Comparison of ENCODE assay signal across 19 cellular contexts in genomic region chr4:84939111-84939510, GRCh38. TPM values are rescaled to one million over a fixed set of nuclear protein-coding genes. Genes with fewer than 3 reads are reported as not detected.
DNase-seq lines count a peak whose midpoint lies in the region; ATAC-seq and TF ChIP-seq lines count a peak whose summit lies in the region.
"Had no signal": no experiment of that assay in that cellular context is flagged by ENCODE, and none has a peak within 500 bp of the region (broad histone marks: within the 10 kb centered on the region; RNA-seq: fewer than 3 reads in every experiment).

No MANE protein-coding gene starts in this region.

- no peak overlapping the region for H3K4me3 ChIP-seq in heart right ventricle
- H3K4me3 ChIP-seq in right cardiac atrium (ENCODE audit: low read length): no peak overlapping the region
- H3K4me3 ChIP-seq in neural progenitor cell: no peak overlapping the region
- H3K4me3 ChIP-seq in adrenal gland: no peak overlapping the region
- H3K4me3 ChIP-seq: pancreas, spleen had no signal

- H3K27me3 ChIP-seq in heart right ventricle: no peaks in the 10 kb centered on the region
- H3K27me3 ChIP-seq in right cardiac atrium (ENCODE audit: control insufficient read depth, insufficient read depth): no peaks in the 10 kb centered on the region
- no peaks in the 10 kb centered on the region for H3K27me3 ChIP-seq in neural progenitor cell
- H3K27me3 ChIP-seq in adrenal gland: no peaks in the 10 kb centered on the region
- H3K27me3 ChIP-seq: pancreas, spleen had no signal

- DNase-seq in heart right ventricle: no peak
- DNase-seq in right cardiac atrium: no peak
- DNase-seq in caudate nucleus (lab: John Stamatoyannopoulos, UW): peak in 1 of 61 donors; percentile 49
- no peak for DNase-seq in mesothelial cell of epicardium (ENCODE audit: low spot score in 2 of 2, unreplicated experiment in 2 of 2)
- DNase-seq in T-helper 9 cell: no peak
- DNase-seq in neural progenitor cell (ENCODE audit: low spot score): no peak
- no peak for DNase-seq in adrenal gland
- DNase-seq: 8988T; activated CD4-positive, alpha-beta T cell treated with anti-CD3 and anti-CD28 coated beads for 48 hours; activated CD8-positive, alpha-beta memory T cell treated with anti-CD3 and anti-CD28 coated beads, Interleukin-2, amount 50 U/mL, for 4 hours; DMS53; effector CD8-positive, alpha-beta T cell; Kasumi-1; left colon; pancreas; spleen had no signal

- TF ChIP-seq CTCF in heart right ventricle (IDR thresholded peaks at IDR 0.05) (no peak), mesothelial cell of epicardium (IDR thresholded peaks at IDR 0.05; ENCODE audit: unreplicated experiment) (no peak), neural progenitor cell (IDR thresholded peaks at IDR 0.05) (no peak), adrenal gland (IDR thresholded peaks at IDR 0.05) (no peak)

- no peak for TF ChIP-seq POLR2A in adrenal gland (IDR thresholded peaks at IDR 0.05)

- H3K4me1 Mint-ChIP-seq in mesothelial cell of epicardium (peaks cover 22% of the 10 kb centered on the region), neural progenitor cell (peaks cover 6% of the 10 kb centered on the region)

- no peak overlapping the region for H3K4me2 ChIP-seq in neural progenitor cell

- H3K4me1 ChIP-seq in heart right ventricle (peaks cover 6 to 51% (median 35%) of the 10 kb centered on the region in 9 donors), right cardiac atrium (ENCODE audit: control insufficient read depth, insufficient read depth, low read length) (peaks cover 9% of the 10 kb centered on the region), neural progenitor cell (no peaks in the 10 kb centered on the region), adrenal gland (replicated peaks in 1 of 2) (peaks cover 9 to 32% of the 10 kb centered on the region in 2 donors)

- peaks cover 100% of the 10 kb centered on the region for H3K79me2 ChIP-seq in neural progenitor cell (ENCODE audit: low read depth)

- no peak overlapping the region for H3K9ac ChIP-seq in neural progenitor cell

- H3K9me3 Mint-ChIP-seq in mesothelial cell of epicardium (peaks cover 35% of the 10 kb centered on the region), neural progenitor cell (peaks cover 40% of the 10 kb centered on the region)

- no peak overlapping the region for H3K4me3 Mint-ChIP-seq in mesothelial cell of epicardium
- H3K4me3 Mint-ChIP-seq in neural progenitor cell: no peak overlapping the region
- H3K4me3 Mint-ChIP-seq: CD14-positive monocyte had no signal

- H3K36me3 Mint-ChIP-seq in mesothelial cell of epicardium (peaks cover 31% of the 10 kb centered on the region), neural progenitor cell (peaks cover 28% of the 10 kb centered on the region)

- no peak overlapping the region for H2AFZ ChIP-seq in neural progenitor cell (replicated peaks)

- no peaks in the 10 kb centered on the region for H4K20me1 ChIP-seq in neural progenitor cell (ENCODE audit: low read depth)

- H3F3A ChIP-seq in neural progenitor cell (ENCODE audit: low read depth): no peaks in the 10 kb centered on the region

- ATAC-seq in heart right ventricle: no peak
- ATAC-seq in right cardiac atrium: no peak
- no peak for ATAC-seq in GM21825 (IDR thresholded peaks at IDR 0.05; ENCODE audit: unreplicated experiment)
- ATAC-seq: HCT116, left colon had no signal

- intact Hi-C loops in heart right ventricle (cut with DNase I): no loop called here
- intact Hi-C loops in right cardiac atrium (cut with DNase I): no loop called here
- intact Hi-C loops in adrenal gland (cut with DNase I): no loop called here

- H3K9me3 ChIP-seq in heart right ventricle: peaks cover 0 to 35% (median 15%) of the 10 kb centered on the region in 11 donors
- H3K9me3 ChIP-seq in right cardiac atrium (ENCODE audit: control insufficient read depth, low read length): no peaks in the 10 kb centered on the region
- H3K9me3 ChIP-seq in neural progenitor cell (ENCODE audit: low read depth): peaks cover 14% of the 10 kb centered on the region
- H3K9me3 ChIP-seq in adrenal gland (replicated peaks in 1 of 3): peaks cover 0 to 16% (median 11%) of the 10 kb centered on the region in 3 donors
- H3K9me3 ChIP-seq: pancreas had no signal

- 79 to 81% methylated on average over 6 of the region's 6 CpGs for WGBS in heart right ventricle, 2 donors
- 75% methylated on average over 6 of the region's 6 CpGs for whole genome bisulfite sequencing in right cardiac atrium
- WGBS in adrenal gland, 4 donors: 89 to 93% (median 90%) methylated on average over 6 of the region's 6 CpGs

- peak overlapping the region in 7 of 10 donors; percentile 16 to 74 (median 64) for H3K27ac ChIP-seq in heart right ventricle
- no peak overlapping the region for H3K27ac ChIP-seq in right cardiac atrium (ENCODE audit: low read length)
- peak overlapping the region; percentile 24 for H3K27ac ChIP-seq in caudate nucleus (ENCODE audit: low read depth, low read length)
- H3K27ac ChIP-seq in neural progenitor cell: no peak overlapping the region
- no peak overlapping the region for H3K27ac ChIP-seq in adrenal gland
- H3K27ac ChIP-seq: pancreas had no signal

- H3K27ac Mint-ChIP-seq in mesothelial cell of epicardium: peak overlapping the region; percentile 64
- H3K27ac Mint-ChIP-seq in neural progenitor cell: no peak overlapping the region
- H3K27ac Mint-ChIP-seq: CD14-positive monocyte had no signal

- peaks cover 0 to 14% (median 0%) of the 10 kb centered on the region in 9 donors for H3K36me3 ChIP-seq in heart right ventricle
- H3K36me3 ChIP-seq in neural progenitor cell: peaks cover 19% of the 10 kb centered on the region
- no peaks in the 10 kb centered on the region for H3K36me3 ChIP-seq in adrenal gland (replicated peaks in 1 of 2)
- H3K36me3 ChIP-seq: pancreas, spleen had no signal

- H3K27me3 Mint-ChIP-seq in mesothelial cell of epicardium (ENCODE audit: low read depth) (no peaks in the 10 kb centered on the region), neural progenitor cell (ENCODE audit: insufficient read depth, low read depth) (peaks cover 2% of the 10 kb centered on the region)

RNA-seq across cellular contexts. Expression of gene WDFY3, which starts 27.4 kb away (rescaled TPM):
- total RNA-seq in heart right ventricle: 10 to 100 TPM; 35.2 to 68.9 (median 53.0) TPM
- 1 to 10 TPM; 4.9 to 7.7 TPM for polyA plus RNA-seq in heart right ventricle
- 10 to 100 TPM; 37.9 to 50.2 (median 46.7) TPM for total RNA-seq in right cardiac atrium
- polyA plus RNA-seq in right cardiac atrium: 6.7 TPM
- 102 to 115 TPM (median 104 TPM) in 3 replicates for total RNA-seq in mesothelial cell of epicardium
- 48.6 and 55.8 TPM in 2 replicates for total RNA-seq in neural progenitor cell (ENCODE audit: low replicate concordance)
- total RNA-seq in adrenal gland: 100 to 1,000 TPM in 5 of 8 donors, 10 to 100 TPM in 3; 70.2 to 284 (median 107) TPM
- 10 to 100 TPM in 2 of 3 donors, 1 to 10 TPM in 1; 9.5 to 28.4 (median 10.7) TPM for polyA plus RNA-seq in adrenal gland

Comparison
In these comparisons a context has a peak if more than half of its experiments do, and no peak if none do; other contexts are left out.
1. H3K27ac ChIP-seq: peak in heart right ventricle (7 of 10) and caudate nucleus (single experiment); none in right cardiac atrium (single experiment), neural progenitor cell (single experiment) and adrenal gland (0 of 5).